ENCODE assay signal across 9 cellular contexts in genomic region chr1:25743164-25744139, GRCh38. TPM values are rescaled to one million over a fixed set of nuclear protein-coding genes. Genes with fewer than 3 reads are reported as not detected.
DNase-seq lines count a peak whose midpoint lies in the region; TF ChIP-seq lines count a peak whose summit lies in the region.
"Had no signal": no experiment of that assay in that cellular context is flagged by ENCODE, and none has a peak within 500 bp of the region (broad histone marks: within the 10 kb centered on the region; RNA-seq: fewer than 3 reads in every experiment).

No MANE protein-coding gene starts in this region.

- no peak overlapping the region for H3K4me3 Mint-ChIP-seq in mesothelial cell of epicardium

- H3K36me3 ChIP-seq in testis (ENCODE audit: low read depth, missing control alignments): no peaks in the 10 kb centered on the region

- intact Hi-C loops in lower leg skin (cut with DNase I; ENCODE audit: low total_unique reads): loop anchor here (5.0 to 10.0 kb wide), 2 partner anchors 51 to 136 kb away; no protein-coding TSS in a partner anchor
- intact Hi-C loops in testis (cut with DNase I; ENCODE audit: low total_unique reads): loop anchor here (5.0 kb wide), 1 partner anchor 46 kb away; no protein-coding TSS in a partner anchor

- peak; percentile 29 for DNase-seq in NCI-H1694 treated with DMSO at 0.1 percent for 48 hours (lab: John Stamatoyannopoulos, UW)
- DNase-seq in cardiac fibroblast (ENCODE audit: low read depth in 2 of 2): peak; percentile 88 to 98
- peak; percentile 87 to 98 for DNase-seq in lower leg skin (ENCODE audit: low spot score in 2 of 2)
- peak; percentile 89 for DNase-seq in testis
- no peak for DNase-seq in NCI-H2227 treated with DMSO at 0.1 percent for 48 hours (lab: John Stamatoyannopoulos, UW)
- no peak for DNase-seq in mesothelial cell of epicardium (ENCODE audit: low spot score in 2 of 2, unreplicated experiment in 2 of 2)
- DNase-seq in activated naive CD4-positive, alpha-beta T cell treated with Interleukin-2 at 50 U/mL for 16 hours: no peak
- no peak for DNase-seq in GM10266 (ENCODE audit: extremely low spot score)
- DNase-seq: SW 1271 had no signal

- no peaks in the 10 kb centered on the region for H3K36me3 Mint-ChIP-seq in mesothelial cell of epicardium

- no peak overlapping the region for H3K4me3 ChIP-seq in cardiac fibroblast (replicated peaks in 1 of 2; ENCODE audit: low read depth in 2 of 2, low read length in 2 of 2)
- no peak overlapping the region for H3K4me3 ChIP-seq in lower leg skin (ENCODE audit: low read depth, poor library complexity, severe bottlenecking)
- H3K4me3 ChIP-seq in testis: no peak overlapping the region

- H3K4me1 Mint-ChIP-seq in mesothelial cell of epicardium: peaks cover 6% of the 10 kb centered on the region

- H3K4me1 ChIP-seq in testis: peaks cover 23% of the 10 kb centered on the region

- H3K27me3 ChIP-seq in testis: no peaks in the 10 kb centered on the region

- TF ChIP-seq CTCF in cardiac fibroblast (IDR thresholded peaks at IDR 0.05; ENCODE audit: low read depth, low read length): no peak
- TF ChIP-seq CTCF in lower leg skin (IDR thresholded peaks at IDR 0.05): no peak
- TF ChIP-seq CTCF in testis (IDR thresholded peaks at IDR 0.05): no peak
- no peak for TF ChIP-seq CTCF in mesothelial cell of epicardium (IDR thresholded peaks at IDR 0.05; ENCODE audit: unreplicated experiment)
- no peak for TF ChIP-seq CTCF in GM10266 (IDR thresholded peaks at IDR 0.05; ENCODE audit: control insufficient read depth, insufficient read depth, low read depth, missing control alignments)

- H3K9me3 Mint-ChIP-seq in mesothelial cell of epicardium: no peaks in the 10 kb centered on the region

- WGBS in lower leg skin, 2 donors: 42 to 60% methylated on average over 17 of the region's 17 CpGs
- 47 to 63% methylated on average over 10 to 17 of the region's 17 CpGs for whole genome bisulfite sequencing in testis, 2 donors

- H3K27me3 Mint-ChIP-seq in mesothelial cell of epicardium (ENCODE audit: low read depth): peaks cover 28% of the 10 kb centered on the region

- no peak overlapping the region for H3K27ac Mint-ChIP-seq in mesothelial cell of epicardium

- TF ChIP-seq POLR2A in lower leg skin (IDR thresholded peaks at IDR 0.05): no peak
- no peak for TF ChIP-seq POLR2A in testis (IDR thresholded peaks at IDR 0.05)

- no peaks in the 10 kb centered on the region for H3K9me3 ChIP-seq in testis

- peak overlapping the region; percentile 62 to 76 for H3K27ac ChIP-seq in testis

RNA-seq across cellular contexts. Expression of gene SELENON, which starts 56.5 kb away (rescaled TPM):
- total RNA-seq in lower leg skin: 10 to 100 TPM; 14.9 to 24.5 (median 17.6) TPM
- total RNA-seq in testis: 10 to 100 TPM; 17.2 to 29.8 TPM
- polyA plus RNA-seq in testis (ENCODE audit: insufficient read depth, low read depth, low replicate concordance): 30.7 TPM
- total RNA-seq in mesothelial cell of epicardium: 71.6 to 74.1 TPM (median 72.8 TPM) in 3 replicates

Comparison
In these comparisons a context has a peak if more than half of its experiments do, and no peak if none do; other contexts are left out.
1. DNase-seq: peak in NCI-H1694 treated with DMSO at 0.1 percent for 48 hours (single experiment), cardiac fibroblast (2 of 2), lower leg skin (2 of 2) and testis (single experiment); none in NCI-H2227 treated with DMSO at 0.1 percent for 48 hours (single experiment), mesothelial cell of epicardium (0 of 2), activated naive CD4-positive, alpha-beta T cell treated with Interleukin-2 at 50 U/mL for 16 hours (single experiment) and GM10266 (single experiment).